In the genomic region with DNA sequence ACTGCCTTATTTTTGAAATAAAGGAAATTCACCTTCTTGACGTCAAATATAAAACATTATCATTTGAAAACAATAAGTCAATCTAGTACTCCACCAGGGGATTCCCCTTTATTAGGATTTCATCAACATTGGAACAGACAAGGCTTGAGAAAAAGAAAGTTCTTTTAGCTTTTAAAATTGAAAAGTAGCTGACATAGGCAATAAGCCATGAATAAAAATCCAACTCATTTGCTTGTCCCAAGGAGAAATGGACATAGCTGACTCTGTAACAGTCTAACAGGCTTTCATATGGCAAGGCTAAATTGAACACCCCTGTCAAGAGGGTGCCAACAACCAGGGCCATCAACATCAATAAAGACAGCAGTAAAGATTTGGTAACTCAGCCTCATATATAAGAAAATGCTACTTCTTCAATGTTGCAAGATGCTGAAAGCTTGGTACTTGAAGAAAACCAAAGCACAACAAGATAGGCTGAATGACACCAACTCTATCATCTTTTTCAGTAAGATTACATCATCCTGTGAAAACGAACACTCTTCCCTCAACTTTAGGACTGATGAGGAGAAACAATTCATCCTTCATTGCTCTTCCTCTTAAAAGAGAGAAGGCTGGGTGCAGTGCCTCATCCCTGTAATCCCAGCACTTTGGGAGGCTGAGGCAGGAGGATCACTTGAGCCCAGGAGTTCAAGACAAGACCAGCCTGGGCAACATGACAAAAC, we compare ENCODE assay signal across 24 cellular contexts.
"Had no signal": no experiment of that assay in that cellular context is flagged by ENCODE, and none has a peak within 500 bp of the region (broad histone marks: within the 10 kb centered on the region; RNA-seq: fewer than 3 reads in every experiment).

No MANE protein-coding gene starts in this region.

- DNase-seq: Karpas-422; KG1; MG63; NCI-H1092; NCI-H1105 treated with DMSO at 0.1 percent for 48 hours; NCI-H1417 treated with DMSO at 0.1 percent for 48 hours; NCI-H146; NCI-H1694 treated with DMSO at 0.1 percent for 48 hours; NCI-H1930; NCI-H2081 treated with DMSO at 0.1 percent for 48 hours; NCI-H2171; NCI-H226; NCI-H446; NCI-H510A; NCI-H524 treated with DMSO at 0.1 percent for 48 hours; NCI-H69; NCI-H774; NK-92 treated with Interleukin-12 subunit alpha and Interleukin-12 subunit beta, amount 100 ng/mL, for 24 hours; PC-9; Peyer's patch; SHP77 treated with DMSO at 0.1 percent for 48 hours; SJCRH30 had no signal

- H3K4me2 ChIP-seq: PC-9 had no signal

- H3K36me3 ChIP-seq: MG63, Peyer's patch, SJCRH30 had no signal

- H3K4me1 ChIP-seq: Peyer's patch, SJCRH30 had no signal

- H3K27ac ChIP-seq: PC-9, Peyer's patch, SJCRH30 had no signal

- H3K27me3 ChIP-seq: MG63, Peyer's patch, SJCRH30 had no signal

- ATAC-seq: Right ventricle myocardium inferior, SK-N-SH treated with all-trans-retinoic acid at 6 μM for 48 hours had no signal

- H3K4me3 ChIP-seq: MG63, PC-9, Peyer's patch, SJCRH30 had no signal

- H3K9me3 ChIP-seq: MG63, Peyer's patch, SJCRH30 had no signal

- H2AFZ ChIP-seq: PC-9 had no signal
